15 cellular contexts compared by ENCODE assay signal in the genomic region with DNA sequence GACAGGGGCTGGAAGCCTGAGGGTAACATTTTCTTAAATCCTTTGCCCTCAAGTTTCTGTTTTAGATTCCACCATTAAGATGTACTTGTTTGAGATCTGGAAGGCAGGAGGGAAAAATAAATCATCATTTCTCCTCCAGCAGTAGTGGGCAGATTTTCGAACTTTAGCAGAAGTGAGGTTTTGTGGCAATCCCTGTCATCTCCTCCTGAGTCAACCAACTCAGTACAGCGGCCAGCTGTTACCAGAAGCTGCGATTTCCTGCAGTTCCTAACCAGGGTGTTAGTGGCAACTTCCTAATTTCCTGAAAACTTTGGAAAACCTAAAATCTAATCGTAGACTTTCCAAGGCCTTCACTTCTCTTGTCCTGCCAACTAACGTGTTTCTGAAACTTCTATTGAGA.
A peak's percentile ranks its signal among the peaks of the same experiment; 100 is the strongest.
DNase-seq lines count a peak whose midpoint lies in the region; ATAC-seq and TF ChIP-seq lines count a peak whose summit lies in the region.
"Had no signal": no experiment of that assay in that cellular context is flagged by ENCODE, and none has a peak within 500 bp of the region (broad histone marks: within the 10 kb centered on the region; RNA-seq: fewer than 3 reads in every experiment).

No MANE protein-coding gene starts in this region.

- no peak overlapping the region for H3K4me3 ChIP-seq in spleen
- H3K4me3 ChIP-seq: esophagus squamous epithelium, lung, right atrium auricular region had no signal

- CTCF ChIA-PET in activated CD4-positive, alpha-beta T cell treated with anti-CD3 and anti-CD28 coated beads, Interleukin-2, amount 10 ng/mL, durations not matched to agents 7 days and 5 days (lab: Charles Lee) = no interaction called here

- peaks cover 0 to 10% (median 0%) of the 10 kb centered on the region in 6 donors for H3K4me1 ChIP-seq in spleen
- H3K4me1 ChIP-seq: esophagus squamous epithelium, right atrium auricular region had no signal

- peak overlapping the region in 5 of 8 donors; percentile 0 to 44 (median 20) for H3K27ac ChIP-seq in spleen
- H3K27ac ChIP-seq: esophagus squamous epithelium, right atrium auricular region had no signal

- no peak for TF ChIP-seq CTCF in spleen (IDR thresholded peaks at IDR 0.05 in 8 of 11, conservative IDR thresholded peaks at IDR 0.05 in 3 of 11)

- no peaks in the 10 kb centered on the region for H3K36me3 ChIP-seq in spleen
- H3K36me3 ChIP-seq: esophagus squamous epithelium, right atrium auricular region had no signal

- H3K27me3 ChIP-seq in spleen (replicated peaks in 1 of 7) = no peaks in the 10 kb centered on the region
- H3K27me3 ChIP-seq: esophagus squamous epithelium, right atrium auricular region had no signal

- DNase-seq in activated T-cell treated with anti-CD3 and anti-CD28 coated beads for 48 hours (ENCODE audit: low read depth) = peak; percentile 6
- DNase-seq in activated T-cell treated with anti-CD3 and anti-CD28 coated beads, Interleukin-2, amount 50 U/mL, for 1 hour = no peak
- DNase-seq in activated CD4-positive, alpha-beta T cell treated with anti-CD3 and anti-CD28 coated beads, Interleukin-2, amount 10 ng/mL, durations not matched to agents 7 days and 5 days = no peak
- DNase-seq in spleen = no peak
- DNase-seq in head of caudate nucleus = no peak
- DNase-seq in activated CD4-positive, CD25-positive, alpha-beta regulatory T cell (lab: John Stamatoyannopoulos, UW) = no peak
- no peak for DNase-seq in NCI-H2196 treated with DMSO at 0.1 percent for 48 hours (lab: John Stamatoyannopoulos, UW; ENCODE audit: unreplicated experiment)
- DNase-seq: esophagus squamous epithelium, NCI-H526 treated with DMSO at 0.1 percent for 48 hours had no signal

- H3K4me1 Mint-ChIP-seq in activated CD4-positive, alpha-beta T cell treated with anti-CD3 and anti-CD28 coated beads, Interleukin-2, amount 10 ng/mL, durations not matched to agents 7 days and 5 days = peaks cover 35% of the 10 kb centered on the region

- WGBS in spleen, 5 donors = 4 to 8% (median 7%) methylated on average over 5 of the region's 5 CpGs

- H3K9me3 ChIP-seq in spleen = no peaks in the 10 kb centered on the region
- H3K9me3 ChIP-seq: esophagus squamous epithelium, right atrium auricular region had no signal

- peaks cover 11% of the 10 kb centered on the region for H3K36me3 Mint-ChIP-seq in activated CD4-positive, alpha-beta T cell treated with anti-CD3 and anti-CD28 coated beads, Interleukin-2, amount 10 ng/mL, durations not matched to agents 7 days and 5 days (ENCODE audit: low read depth)

- POLR2A ChIA-PET in activated CD4-positive, alpha-beta T cell treated with anti-CD3 and anti-CD28 coated beads, Interleukin-2, amount 10 ng/mL, durations not matched to agents 7 days and 5 days (lab: Charles Lee) = no interaction called here

- TF ChIP-seq POLR2A in spleen (IDR thresholded peaks at IDR 0.05) = no peak

- no peak overlapping the region for H3K4me3 Mint-ChIP-seq in activated CD4-positive, alpha-beta T cell treated with anti-CD3 and anti-CD28 coated beads, Interleukin-2, amount 10 ng/mL, durations not matched to agents 7 days and 5 days
- H3K4me3 Mint-ChIP-seq: stimulated activated naive CD8-positive, alpha-beta T cell treated with anti-CD3 and anti-CD28 coated beads, Interleukin-15, Interleukin-2, amounts not matched to agents 100 ng/mL and 50 ng/mL, for 24 hours had no signal

- H3K9me3 Mint-ChIP-seq in activated CD4-positive, alpha-beta T cell treated with anti-CD3 and anti-CD28 coated beads, Interleukin-2, amount 10 ng/mL, durations not matched to agents 7 days and 5 days = peaks cover 6% of the 10 kb centered on the region
- H3K9me3 Mint-ChIP-seq: stimulated activated naive CD8-positive, alpha-beta T cell treated with anti-CD3 and anti-CD28 coated beads, Interleukin-15, Interleukin-2, amounts not matched to agents 100 ng/mL and 50 ng/mL, for 24 hours had no signal

- intact Hi-C loops in spleen (cut with DNase I; ENCODE audit: low total_unique reads) = no loop called here
- intact Hi-C loops in head of caudate nucleus (cut with DNase I) = no loop called here

- peaks cover 2% of the 10 kb centered on the region for H3K27me3 Mint-ChIP-seq in activated CD4-positive, alpha-beta T cell treated with anti-CD3 and anti-CD28 coated beads, Interleukin-2, amount 10 ng/mL, durations not matched to agents 7 days and 5 days
- H3K27me3 Mint-ChIP-seq: stimulated activated naive CD8-positive, alpha-beta T cell treated with anti-CD3 and anti-CD28 coated beads, Interleukin-15, Interleukin-2, amounts not matched to agents 100 ng/mL and 50 ng/mL, for 24 hours had no signal

- H3K27ac Mint-ChIP-seq in activated CD4-positive, alpha-beta T cell treated with anti-CD3 and anti-CD28 coated beads, Interleukin-2, amount 10 ng/mL, durations not matched to agents 7 days and 5 days = peak overlapping the region; percentile 0

- ATAC-seq in HG02571 (IDR thresholded peaks at IDR 0.05; ENCODE audit: unreplicated experiment) = peak; percentile 65
- ATAC-seq: HCT116, HepG2 had no signal
